10 cellular contexts compared by ENCODE assay signal in genomic region chr20:63682384-63683139, GRCh38. TPM values are rescaled to one million over a fixed set of nuclear protein-coding genes. Genes with fewer than 3 reads are reported as not detected.
DNase-seq lines count a peak whose midpoint lies in the region; ATAC-seq and TF ChIP-seq lines count a peak whose summit lies in the region.
"Had no signal": no experiment of that assay in that cellular context is flagged by ENCODE, and none has a peak within 500 bp of the region (broad histone marks: within the 10 kb centered on the region; RNA-seq: fewer than 3 reads in every experiment).

No MANE protein-coding gene starts in this region.

- POLR2A ChIA-PET in activated CD4-positive, alpha-beta T cell treated with anti-CD3 and anti-CD28 coated beads for 36 hours (lab: Charles Lee), result no interaction called here

- H3K4me3 ChIP-seq in transverse colon (no peak overlapping the region), testis (no peak overlapping the region)
- H3K4me3 ChIP-seq: BLaER1 had no signal

- DNase-seq in activated CD4-positive, alpha-beta T cell treated with anti-CD3 and anti-CD28 coated beads for 36 hours, result peak; percentile 34
- DNase-seq in activated CD4-positive, alpha-beta T cell treated with anti-CD3 and anti-CD28 coated beads, Interleukin-2, amount 50 U/mL, for 1 hour, result no peak
- DNase-seq in brain pericyte (ENCODE audit: low read depth, low spot score) (peak; percentile 67), transverse colon (peak; percentile 53), NCI-H2107 (lab: John Stamatoyannopoulos, UW) (no peak), testis (no peak)
- no peak for DNase-seq in activated T-cell treated with anti-CD3 and anti-CD28 coated beads, Interleukin-2, amount 50 U/mL, for 1 hour

- H3K36me3 ChIP-seq in transverse colon (no peaks in the 10 kb centered on the region), testis (ENCODE audit: low read depth, missing control alignments) (no peaks in the 10 kb centered on the region)

- no peak for TF ChIP-seq POLR2A in transverse colon (IDR thresholded peaks at IDR 0.05)
- TF ChIP-seq POLR2A in testis (IDR thresholded peaks at IDR 0.05), result no peak

- in situ Hi-C loops in transverse colon (cut with MboI; ENCODE audit: low pct_ligation_motif_present in 1 of 4, low pct_unique_long_range_greater_than_20kb in 1 of 4, low sequenced_read_pairs in 3 of 4), result no loop called here

- H3K36me3 Mint-ChIP-seq in activated CD4-positive, alpha-beta T cell treated with anti-CD3 and anti-CD28 coated beads for 36 hours (ENCODE audit: low read depth), result peaks cover 10% of the 10 kb centered on the region

- WGBS in transverse colon (ENCODE audit: low coverage in 1 of 2), 2 donors, result 73% methylated on average over 22 of the region's 22 CpGs; no CpG with 5 or more reads in 1 of the 2 donors
- WGBS in testis, 2 donors, result 70 to 82% methylated on average over 10 to 22 of the region's 22 CpGs

- ATAC-seq in activated CD4-positive, alpha-beta T cell treated with anti-CD3 and anti-CD28 coated beads for 36 hours, result peak; percentile 40

- TF ChIP-seq EP300 in transverse colon (IDR thresholded peaks at IDR 0.05; ENCODE audit: low read depth), result no peak

- H3K27ac Mint-ChIP-seq in activated CD4-positive, alpha-beta T cell treated with anti-CD3 and anti-CD28 coated beads for 36 hours, result no peak overlapping the region

- H3K4me1 Mint-ChIP-seq in activated CD4-positive, alpha-beta T cell treated with anti-CD3 and anti-CD28 coated beads for 36 hours, result peaks cover 19% of the 10 kb centered on the region
- H3K4me1 Mint-ChIP-seq: central memory CD8-positive, alpha-beta T cell had no signal

- H3K27ac ChIP-seq in layer of hippocampus (ENCODE audit: low read depth, low read length), result peak overlapping the region; percentile 65
- H3K27ac ChIP-seq in transverse colon, result peak overlapping the region; percentile 77 to 84 (median 80)
- no peak overlapping the region for H3K27ac ChIP-seq in testis

- no peak overlapping the region for H3K4me3 Mint-ChIP-seq in activated CD4-positive, alpha-beta T cell treated with anti-CD3 and anti-CD28 coated beads for 36 hours
- H3K4me3 Mint-ChIP-seq: central memory CD8-positive, alpha-beta T cell had no signal

- H3K9me3 ChIP-seq in transverse colon, result no peaks in the 10 kb centered on the region
- no peaks in the 10 kb centered on the region for H3K9me3 ChIP-seq in testis
- H3K9me3 ChIP-seq: BLaER1 had no signal

- H3K27me3 ChIP-seq in layer of hippocampus (ENCODE audit: control insufficient read depth, insufficient read depth, low read length) (no peaks in the 10 kb centered on the region), transverse colon (no peaks in the 10 kb centered on the region), testis (no peaks in the 10 kb centered on the region)
- H3K27me3 ChIP-seq: BLaER1 had no signal

- CTCF ChIA-PET in activated CD4-positive, alpha-beta T cell treated with anti-CD3 and anti-CD28 coated beads for 36 hours (lab: Charles Lee), result interaction anchor here (0.6 kb wide), 2 partner anchors 112 to 139 kb away, joined by 3 read pairs; no protein-coding TSS in a partner anchor

- no peaks in the 10 kb centered on the region for H3K27me3 Mint-ChIP-seq in activated CD4-positive, alpha-beta T cell treated with anti-CD3 and anti-CD28 coated beads for 36 hours
- H3K27me3 Mint-ChIP-seq: central memory CD8-positive, alpha-beta T cell had no signal

- intact Hi-C loops in activated CD4-positive, alpha-beta T cell treated with anti-CD3 and anti-CD28 coated beads for 36 hours (cut with DNase I, micrococcal nuclease), result no loop called here
- intact Hi-C loops in transverse colon (cut with DNase I; ENCODE audit: low total_unique reads) (no loop called here), testis (cut with DNase I; ENCODE audit: low total_unique reads) (no loop called here)

- H3K9me3 Mint-ChIP-seq in activated CD4-positive, alpha-beta T cell treated with anti-CD3 and anti-CD28 coated beads for 36 hours (ENCODE audit: low read depth), result no peaks in the 10 kb centered on the region
- H3K9me3 Mint-ChIP-seq: central memory CD8-positive, alpha-beta T cell had no signal

- H3K4me1 ChIP-seq in transverse colon (peaks cover 13 to 29% (median 27%) of the 10 kb centered on the region in 4 donors), testis (peaks cover 9% of the 10 kb centered on the region)

- TF ChIP-seq CTCF in transverse colon (IDR thresholded peaks at IDR 0.05), result no peak
- no peak for TF ChIP-seq CTCF in testis (IDR thresholded peaks at IDR 0.05)

RNA-seq across cellular contexts. Expression of gene TNFRSF6B, which starts 13.9 kb away (rescaled TPM):
- 1 to 10 TPM in 1 of 2 experiments, under 1 TPM in 1; 0.21 to 1.7 TPM for total RNA-seq in activated CD4-positive, alpha-beta T cell treated with anti-CD3 and anti-CD28 coated beads for 36 hours
- total RNA-seq in transverse colon (10 to 100 TPM in 3 of 4 donors, 1 to 10 TPM in 1; 4.2 to 34.4 (median 13.6) TPM), testis (10 to 100 TPM; 26.2 to 30.5 TPM)
- 3.0 TPM for polyA plus RNA-seq in testis (ENCODE audit: insufficient read depth, low read depth, low replicate concordance)

RNA-seq across cellular contexts. Expression of gene RTEL1, which starts 24.4 kb away (rescaled TPM):
- total RNA-seq in activated CD4-positive, alpha-beta T cell treated with anti-CD3 and anti-CD28 coated beads for 36 hours, result 10 to 100 TPM; 44.5 to 44.7 TPM
- total RNA-seq in transverse colon, result 10 to 100 TPM; 18.8 to 84.9 (median 24.1) TPM
- 10 to 100 TPM; 56.8 to 84.6 TPM for total RNA-seq in testis
- 34.2 TPM for polyA plus RNA-seq in testis (ENCODE audit: insufficient read depth, low read depth, low replicate concordance)

RNA-seq across cellular contexts. Expression of gene ARFRP1, which starts 25.2 kb away (rescaled TPM):
- total RNA-seq in activated CD4-positive, alpha-beta T cell treated with anti-CD3 and anti-CD28 coated beads for 36 hours, result 10 to 100 TPM; 36.4 to 52.0 TPM
- 10 to 100 TPM; 46.2 to 75.4 (median 56.2) TPM for total RNA-seq in transverse colon
- total RNA-seq in testis, result 10 to 100 TPM; 55.4 to 55.6 TPM
- 37.8 TPM for polyA plus RNA-seq in testis (ENCODE audit: insufficient read depth, low read depth, low replicate concordance)

RNA-seq across cellular contexts. Expression of gene ZGPAT, which starts 25.3 kb away (rescaled TPM):
- 10 to 100 TPM; 15.3 to 21.9 TPM for total RNA-seq in activated CD4-positive, alpha-beta T cell treated with anti-CD3 and anti-CD28 coated beads for 36 hours
- total RNA-seq in transverse colon (100 to 1,000 TPM in 2 of 4 donors, 10 to 100 TPM in 2; 29.1 to 346 (median 76.5) TPM), testis (10 to 100 TPM; 53.1 to 57.3 TPM)
- 43.1 TPM for polyA plus RNA-seq in testis (ENCODE audit: insufficient read depth, low read depth, low replicate concordance)

RNA-seq across cellular contexts. Expression of gene STMN3, which starts 29.3 kb away (rescaled TPM):
- total RNA-seq in activated CD4-positive, alpha-beta T cell treated with anti-CD3 and anti-CD28 coated beads for 36 hours, result 10 to 100 TPM; 15.4 to 17.6 TPM
- total RNA-seq in transverse colon (1 to 10 TPM in 3 of 4 donors, under 1 TPM in 1; 0.75 to 7.1 (median 4.4) TPM), testis (10 to 100 TPM in 1 of 2 donors, 1 to 10 TPM in 1; 8.4 to 16.5 TPM)
- polyA plus RNA-seq in testis (ENCODE audit: insufficient read depth, low read depth, low replicate concordance), result 15.1 TPM

Comparison
In these comparisons a context has a peak if more than half of its experiments do, and no peak if none do; other contexts are left out.
1. DNase-seq: peak in activated CD4-positive, alpha-beta T cell treated with anti-CD3 and anti-CD28 coated beads for 36 hours (single experiment), brain pericyte (single experiment) and transverse colon (single experiment); none in activated CD4-positive, alpha-beta T cell treated with anti-CD3 and anti-CD28 coated beads, Interleukin-2, amount 50 U/mL, for 1 hour (single experiment), activated T-cell treated with anti-CD3 and anti-CD28 coated beads, Interleukin-2, amount 50 U/mL, for 1 hour (single experiment), NCI-H2107 (single experiment) and testis (single experiment).
2. H3K27ac ChIP-seq: peak in layer of hippocampus (single experiment) and transverse colon (4 of 4); none in testis (0 of 2).